Comparison of ENCODE assay signal across 23 cellular contexts in genomic region chr20:36775826-36776225, GRCh38. TPM values are rescaled to one million over a fixed set of nuclear protein-coding genes. Genes with fewer than 3 reads are reported as not detected.
DNase-seq lines count a peak whose midpoint lies in the region; ATAC-seq, FAIRE-seq and TF ChIP-seq lines count a peak whose summit lies in the region.
"Had no signal": no experiment of that assay in that cellular context is flagged by ENCODE, and none has a peak within 500 bp of the region (broad histone marks: within the 10 kb centered on the region; RNA-seq: fewer than 3 reads in every experiment).

No MANE protein-coding gene starts in this region.

- H3K18ac ChIP-seq in IMR-90 (ENCODE audit: low read depth, low read length) (no peak overlapping the region), H1 (ENCODE audit: extremely low read depth, low read length) (no peak overlapping the region)

- peaks cover under 1% of the 10 kb centered on the region; the same call in 1 of the 2 replicates for H3K36me3 ChIP-seq in IMR-90 (ENCODE audit: control insufficient read depth, insufficient read depth, low read length)
- peaks cover 0 to 4% (median under 1%) of the 10 kb centered on the region in 4 experiments; a peak in 4 of 8 replicates for H3K36me3 ChIP-seq in H1 (ENCODE audit: control insufficient read depth in 2 of 4, insufficient read depth in 4 of 4, low read length in 3 of 4)
- H3K36me3 ChIP-seq in left lung: no peaks in the 10 kb centered on the region
- H3K36me3 ChIP-seq: ovary, vagina had no signal

- FAIRE-seq in H1 (lab: Jason Lieb, UNC): no peak
- FAIRE-seq: keratinocyte had no signal

- WGBS in IMR-90 (ENCODE audit: extremely low coverage in 2 of 2, insufficient read length in 1 of 2), 2 experiments: 75% methylated on average over 1 of the region's 3 CpGs; no CpG with 5 or more reads in 1 of the 2 experiments
- WGBS in H1 (ENCODE audit: extremely low coverage in 1 of 2, insufficient coverage in 1 of 2, insufficient read length in 1 of 2, insufficient replicate concordance in 2 of 2, low coverage in 1 of 2, low lambda C conversion rate in 2 of 2, missing lambda C conversion rate in 1 of 2), 2 experiments: 94% methylated on average over 3 of the region's 3 CpGs; no CpG with 5 or more reads in 1 of the 2 experiments

- H2AK5ac ChIP-seq in IMR-90 (ENCODE audit: low read depth, low read length) (no peak overlapping the region), H1 (ENCODE audit: low read depth, low read length) (no peak overlapping the region)

- intact Hi-C loops in CD4-positive, alpha-beta T cell (cut with DNase I, micrococcal nuclease): loop anchor here (2.0 kb wide), 2 partner anchors 315 to 321 kb away; no protein-coding TSS in a partner anchor
- intact Hi-C loops in IMR-90 (cut with micrococcal nuclease): no loop called here
- intact Hi-C loops in left lung (cut with DNase I): no loop called here

- peaks cover 4 to 15% of the 10 kb centered on the region in 2 experiments; a peak in 3 of 4 replicates for H3K79me1 ChIP-seq in IMR-90 (ENCODE audit: low read depth in 1 of 2, low read length in 2 of 2)
- peaks cover 4% of the 10 kb centered on the region; the same call in 1 of the 2 replicates for H3K79me1 ChIP-seq in H1 (ENCODE audit: low read depth, low read length)

- H4K5ac ChIP-seq in IMR-90 (ENCODE audit: low read depth, low read length) (no peak overlapping the region), H1 (ENCODE audit: insufficient read length, low read depth, low read length) (no peak overlapping the region)

- no peak overlapping the region for H3K9ac ChIP-seq in IMR-90 (ENCODE audit: low read depth, low read length)
- no peak overlapping the region for H3K9ac ChIP-seq in H1 (replicated peaks in 1 of 4; ENCODE audit: extremely low read depth in 1 of 4, low read depth in 3 of 4, low read length in 3 of 4)
- H3K9ac ChIP-seq: KMS-11 had no signal

- no peaks in the 10 kb centered on the region for H3K9me3 Mint-ChIP-seq in CD4-positive, alpha-beta T cell
- H3K9me3 Mint-ChIP-seq in progenitor cell of endocrine pancreas (ENCODE audit: low read depth): no peaks in the 10 kb centered on the region

- BruUV-seq in IMR-90 (replicated peaks; lab: Mats Ljungman, UMichigan): no TSS peak

- H2BK20ac ChIP-seq in IMR-90 (ENCODE audit: low read depth, low read length) (no peak overlapping the region), H1 (ENCODE audit: low read length) (no peak overlapping the region)

- TF ChIP-seq RAD21 in IMR-90 (IDR thresholded peaks at IDR 0.05; ENCODE audit: low read length): no peak
- no peak for TF ChIP-seq RAD21 in H1 (IDR thresholded peaks at IDR 0.05 in 1 of 2, conservative IDR thresholded peaks at IDR 0.05 in 1 of 2; ENCODE audit: low read depth in 2 of 2, low read length in 2 of 2)

- H2BK120ac ChIP-seq in IMR-90 (ENCODE audit: low read depth, low read length) (no peak overlapping the region), H1 (replicated peaks; ENCODE audit: low read depth, low read length) (no peak overlapping the region)

- dilution Hi-C loops in IMR-90 (cut with HindIII; ENCODE audit: low sequenced_read_pairs, unreplicated experiment): no loop called here

- no peak overlapping the region for H4K8ac ChIP-seq in IMR-90 (ENCODE audit: low read depth in 2 of 2, low read length in 2 of 2)
- no peak overlapping the region for H4K8ac ChIP-seq in H1 (ENCODE audit: extremely low read depth, insufficient read depth, low read length)

- no peaks in the 10 kb centered on the region for H3K9me3 ChIP-seq in CD4-positive, alpha-beta T cell (ENCODE audit: control insufficient read depth, low read length)
- H3K9me3 ChIP-seq in IMR-90 (ENCODE audit: control insufficient read depth, insufficient read depth, low read length) (no peaks in the 10 kb centered on the region), H1 (ENCODE audit: insufficient read depth in 2 of 2, low read depth in 1 of 2, low read length in 1 of 2) (no peaks in the 10 kb centered on the region; a peak in 1 of 4 replicates), left lung (no peaks in the 10 kb centered on the region)
- H3K9me3 ChIP-seq: ovary, vagina had no signal

- H3K79me2 ChIP-seq in H1 (ENCODE audit: control insufficient read depth in 1 of 2, insufficient read depth in 2 of 2, low read length in 2 of 2): peaks cover 0 to 6% of the 10 kb centered on the region in 2 experiments; a peak in 1 of 4 replicates

- H3K23ac ChIP-seq in IMR-90 (ENCODE audit: low read depth, low read length) (no peak overlapping the region), H1 (ENCODE audit: insufficient read length) (no peak overlapping the region)

- no peaks in the 10 kb centered on the region for H4K20me1 ChIP-seq in IMR-90 (ENCODE audit: insufficient read depth, low read length)
- H4K20me1 ChIP-seq in H1 (replicated peaks in 1 of 2; ENCODE audit: control insufficient read depth in 1 of 2, insufficient read depth in 2 of 2, low read length in 2 of 2): no peaks in the 10 kb centered on the region

- CTCF ChIA-PET in CD4-positive, alpha-beta T cell (lab: Charles Lee): interaction anchor here (0.7 to 1.4 kb wide), 3 partner anchors 22 to 143 kb away, joined by 3 to 5 read pairs (median 3); no protein-coding TSS in a partner anchor
- CTCF ChIA-PET in IMR-90 (lab: Yijun Ruan, JAX) (no interaction called here), H1 (lab: Charles Lee; ENCODE audit: partially characterized antibody) (interaction anchor here (1.4 to 2.8 kb wide), 3 partner anchors 13 to 132 kb away, joined by 3 to 9 read pairs (median 4); no protein-coding TSS in a partner anchor), GM10248 (lab: Yijun Ruan, JAX) (interaction anchor here (1.1 to 1.7 kb wide), 3 partner anchors 10 to 111 kb away, joined by 3 to 8 read pairs (median 3); no protein-coding TSS in a partner anchor)

- H3K14ac ChIP-seq in IMR-90 (replicated peaks; ENCODE audit: low read depth, low read length) (no peak overlapping the region), H1 (ENCODE audit: insufficient read length) (no peak overlapping the region)

- no peak overlapping the region for H3K27ac ChIP-seq in CD4-positive, alpha-beta T cell (ENCODE audit: low read depth, low read length)
- H3K27ac ChIP-seq in IMR-90 (ENCODE audit: insufficient read depth, low read length) (no peak overlapping the region), H1 (ENCODE audit: low read depth, low read length) (no peak overlapping the region), left lung (no peak overlapping the region)
- H3K27ac ChIP-seq: KMS-11 had no signal

- TF ChIP-seq POLR2A in IMR-90 (IDR thresholded peaks at IDR 0.05; ENCODE audit: low read depth, low read length): no peak
- TF ChIP-seq POLR2A in H1 (IDR thresholded peaks at IDR 0.05; ENCODE audit: control extremely low read depth in 1 of 2, low read depth in 2 of 2, low read length in 2 of 2): no peak

- no peak for TF ChIP-seq EP300 in H1 (IDR thresholded peaks at IDR 0.05; ENCODE audit: borderline replicate concordance in 1 of 2, low read depth in 2 of 2, low read length in 2 of 2)

- POLR2A ChIA-PET in CD4-positive, alpha-beta T cell (lab: Charles Lee): no interaction called here
- POLR2A ChIA-PET in IMR-90 (lab: Charles Lee; ENCODE audit: unreplicated experiment): no interaction called here
- POLR2A ChIA-PET in H1 (lab: Charles Lee; ENCODE audit: partially characterized antibody): no interaction called here
- POLR2A ChIA-PET in GM10248 (lab: Yijun Ruan, JAX): no interaction called here

- peaks cover 8% of the 10 kb centered on the region for H3K23me2 ChIP-seq in H1 (ENCODE audit: low read depth, low read length)

- H2BK12ac ChIP-seq in H1 (ENCODE audit: low read depth, low read length): 0 out of 2 replicates have a peak overlapping the region, but pooled peaks have one; percentile 9

- H3K4ac ChIP-seq in IMR-90 (ENCODE audit: low read depth, low read length) (no peak overlapping the region; the same call in 1 of the 2 replicates), H1 (replicated peaks; ENCODE audit: insufficient read length, low read depth, low read length) (no peak overlapping the region)

- H3K27me3 Mint-ChIP-seq in CD4-positive, alpha-beta T cell: no peaks in the 10 kb centered on the region
- no peaks in the 10 kb centered on the region for H3K27me3 Mint-ChIP-seq in progenitor cell of endocrine pancreas
- H3K27me3 Mint-ChIP-seq: activated CD4-positive, alpha-beta T cell treated with anti-CD3 and anti-CD28 coated beads for 36 hours had no signal

- peaks cover 10% of the 10 kb centered on the region for H3K36me3 Mint-ChIP-seq in CD4-positive, alpha-beta T cell (ENCODE audit: low read depth)
- no peaks in the 10 kb centered on the region for H3K36me3 Mint-ChIP-seq in progenitor cell of endocrine pancreas (ENCODE audit: insufficient read depth)

- no peak for TF ChIP-seq CTCF in CD4-positive, alpha-beta T cell (IDR thresholded peaks at IDR 0.05)
- TF ChIP-seq CTCF in IMR-90 (conservative IDR thresholded peaks at IDR 0.05; ENCODE audit: low read depth, low read length): no peak
- no peak for TF ChIP-seq CTCF in H1 (IDR thresholded peaks at IDR 0.05; ENCODE audit: control extremely low read depth in 1 of 3, insufficient read depth in 1 of 3, low read depth in 1 of 3, low read length in 3 of 3)
- TF ChIP-seq CTCF in progenitor cell of endocrine pancreas (IDR thresholded peaks at IDR 0.05; ENCODE audit: unreplicated experiment): no peak
- no peak for TF ChIP-seq CTCF in GM10248 (IDR thresholded peaks at IDR 0.05; ENCODE audit: control extremely low read depth, extremely low read depth, low read depth, missing control alignments)
- TF ChIP-seq CTCF in left lung (IDR thresholded peaks at IDR 0.05): no peak

- H2AFZ ChIP-seq in IMR-90 (replicated peaks; ENCODE audit: low read length, poor library complexity) (no peak overlapping the region), H1 (ENCODE audit: low read length) (no peak overlapping the region)

- in situ Hi-C loops in IMR-90 (cut with MboI; ENCODE audit: low sequenced_read_pairs): no loop called here

- H3K4me2 ChIP-seq in IMR-90 (ENCODE audit: low read depth, low read length) (no peak overlapping the region), H1 (ENCODE audit: insufficient read depth in 1 of 2, low read depth in 2 of 2, low read length in 2 of 2) (no peak overlapping the region)
- H3K4me2 ChIP-seq: KMS-11 had no signal

- H3K4me1 ChIP-seq in IMR-90 (ENCODE audit: control insufficient read depth, insufficient read depth, low read length) (0 out of 2 replicates have a peak, but pooled peaks cover 2% of the 10 kb centered on the region), H1 (replicated peaks in 1 of 4; ENCODE audit: control insufficient read depth in 3 of 4, insufficient read depth in 4 of 4, low read length in 3 of 4) (peaks cover 0 to 7% (median 1%) of the 10 kb centered on the region in 4 experiments; a peak in 3 of 7 replicates), left lung (peaks cover 11 to 21% of the 10 kb centered on the region in 2 donors)

- peak overlapping the region; percentile 74 for H3K4me3 Mint-ChIP-seq in CD4-positive, alpha-beta T cell
- no peak overlapping the region for H3K4me3 Mint-ChIP-seq in progenitor cell of endocrine pancreas (ENCODE audit: low read depth)
- H3K4me3 Mint-ChIP-seq: activated CD4-positive, alpha-beta T cell treated with anti-CD3 and anti-CD28 coated beads for 36 hours had no signal

- H3K9me1 ChIP-seq in IMR-90 (ENCODE audit: insufficient read depth, low read length): no peaks in the 10 kb centered on the region; the same call in 1 of the 2 replicates

- no peaks in the 10 kb centered on the region for H3K27me3 ChIP-seq in CD4-positive, alpha-beta T cell (ENCODE audit: control insufficient read depth, insufficient read depth, low read length)
- H3K27me3 ChIP-seq in IMR-90 (ENCODE audit: control insufficient read depth, insufficient read depth, low read length): no peaks in the 10 kb centered on the region
- H3K27me3 ChIP-seq in H1 (replicated peaks in 1 of 4; ENCODE audit: control insufficient read depth in 3 of 4, extremely low read depth in 1 of 4, insufficient read depth in 3 of 4, low read length in 3 of 4): no peaks in the 10 kb centered on the region
- no peaks in the 10 kb centered on the region for H3K27me3 ChIP-seq in left lung
- H3K27me3 ChIP-seq: ovary, vagina had no signal

- DNase-seq in CD4-positive, alpha-beta T cell: no peak
- no peak for DNase-seq in IMR-90
- no peak for DNase-seq in H1 (ENCODE audit: low read depth in 1 of 2, low spot score in 2 of 2)
- no peak for DNase-seq in progenitor cell of endocrine pancreas (ENCODE audit: low spot score, unreplicated experiment)
- no peak for DNase-seq in stimulated activated CD4-positive, alpha-beta T cell treated with anti-CD3 and anti-CD28 coated beads, Interleukin-15, amount 100 ng/mL, for 24 hours
- DNase-seq in GM10248 (ENCODE audit: extremely low spot score): no peak
- no peak for DNase-seq in left lung
- DNase-seq: activated CD4-positive, alpha-beta T cell treated with anti-CD3 and anti-CD28 coated beads for 36 hours; activated gamma-delta T cell; AML-193; cerebellar nuclear complex; DMS 273 treated with DMSO at 0.1 percent for 48 hours; GF-D8; hippocampal formation; NCI-H1436; NCI-H2171 treated with DMSO at 0.1 percent for 48 hours; NCI-H748 treated with DMSO at 0.1 percent for 48 hours; ovary; stimulated activated CD4-positive, alpha-beta T cell treated with anti-CD3 and anti-CD28 coated beads, Interleukin-1b, Interleukin-23, amount 100 ng/mL, for 48 hours; T1000 had no signal

- H3K4me3 ChIP-seq in IMR-90 (ENCODE audit: insufficient read depth, low read depth, low read length): no peak overlapping the region
- no peak overlapping the region for H3K4me3 ChIP-seq in H1 (ENCODE audit: extremely low read depth in 1 of 4, insufficient read depth in 2 of 4, low read depth in 3 of 4, low read length in 4 of 4)
- H3K4me3 ChIP-seq in left lung: no peak overlapping the region
- H3K4me3 ChIP-seq: ovary, vagina had no signal

- no peak overlapping the region for H4K91ac ChIP-seq in IMR-90 (ENCODE audit: insufficient read depth, low read depth, low read length)
- H4K91ac ChIP-seq in H1 (replicated peaks; ENCODE audit: insufficient read length, low read length): no peak overlapping the region

- H2BK15ac ChIP-seq in IMR-90 (ENCODE audit: low read depth, low read length) (no peak overlapping the region), H1 (ENCODE audit: low read length) (0 out of 2 replicates have a peak overlapping the region, but pooled peaks have one; percentile 8)

- H2AK9ac ChIP-seq in IMR-90 (replicated peaks; ENCODE audit: low read depth, low read length, poor library complexity): peak overlapping the region; percentile 4

- H2BK5ac ChIP-seq in IMR-90 (ENCODE audit: low read depth, low read length, poor library complexity, severe bottlenecking) (no peak overlapping the region), H1 (ENCODE audit: low read depth, low read length) (no peak overlapping the region)

- H3K56ac ChIP-seq in IMR-90 (ENCODE audit: extremely low read depth, insufficient read depth, low read length): no peak overlapping the region
- no peak overlapping the region for H3K56ac ChIP-seq in H1 (replicated peaks; ENCODE audit: insufficient read length, low read depth, low read length)

- ATAC-seq in CD4-positive, alpha-beta T cell (ENCODE audit: poor library complexity): no peak
- ATAC-seq in IMR-90 (ENCODE audit: low read depth): no peak
- ATAC-seq in left lung: no peak
- ATAC-seq: activated CD4-positive, alpha-beta T cell treated with anti-CD3 and anti-CD28 coated beads for 36 hours had no signal

- H3K27ac Mint-ChIP-seq in CD4-positive, alpha-beta T cell: peak overlapping the region; percentile 27
- H3K27ac Mint-ChIP-seq in progenitor cell of endocrine pancreas: peak overlapping the region; percentile 5
- H3K27ac Mint-ChIP-seq: activated CD4-positive, alpha-beta T cell treated with anti-CD3 and anti-CD28 coated beads for 36 hours had no signal

- H3K4me1 Mint-ChIP-seq in CD4-positive, alpha-beta T cell (ENCODE audit: low read depth): peaks cover 20% of the 10 kb centered on the region
- H3K4me1 Mint-ChIP-seq in progenitor cell of endocrine pancreas (ENCODE audit: low read depth): peaks cover 7% of the 10 kb centered on the region

RNA-seq across cellular contexts. Expression of gene DSN1, which starts 2.3 kb away (rescaled TPM):
- 10 to 100 TPM; 10.5 to 14.3 TPM for total RNA-seq in CD4-positive, alpha-beta T cell
- total RNA-seq in IMR-90 (2012; rRNA removed) (16.3 and 18.3 TPM in 2 replicates), progenitor cell of endocrine pancreas (15.1 and 17.5 TPM in 2 replicates), left lung (10 to 100 TPM; 14.5 to 16.6 TPM)
- polyA plus RNA-seq in IMR-90 (2012; rRNA removed) (9.4 and 10.5 TPM in 2 replicates), H1 (2011; rRNA removed) (8.5 and 12.0 TPM in 2 replicates)
- 2.9 and 5.5 TPM in 2 replicates for polyA plus RNA-seq in IMR-90 (2012; cell fraction: cytosol; rRNA removed)
- 3.2 and 10.1 TPM in 2 replicates for polyA plus RNA-seq in IMR-90 (2012; cell fraction: nucleus; rRNA removed; ENCODE audit: low replicate concordance)
- total RNA-seq in H1 (2021; fragmentation: NEBNext Ultra II Directional; extraction: Animal tissue kit (Norgen Biotek cat#: 25700)): 24.8 and 26.2 TPM in 2 replicates
- 17.9 TPM for polyA plus RNA-seq in H1 (2011; cell fraction: cytosol; rRNA removed)
- 6.3 TPM for polyA plus RNA-seq in H1 (2011; cell fraction: nucleus; rRNA removed)
- polyA plus RNA-seq in H1 (2012, experiment 1 of 2): 19.0 to 25.1 TPM (median 20.4 TPM) in 4 replicates
- 3.8 TPM for polyA plus RNA-seq in H1 (2012, experiment 2 of 2)
- 20.9 TPM for polyA plus RNA-seq in H1 (2013, experiment 1 of 2)
- polyA plus RNA-seq in H1 (2013, experiment 2 of 2): 20.6 TPM
- 13.6 and 14.7 TPM in 2 replicates for polyA minus RNA-seq in H1 (2011; rRNA and poly(A)+ RNA removed)
- 10.3 TPM for polyA minus RNA-seq in H1 (2011; cell fraction: cytosol; rRNA and poly(A)+ RNA removed)
- 11.6 TPM for polyA minus RNA-seq in H1 (2011; cell fraction: nucleus; rRNA and poly(A)+ RNA removed)

RNA-seq across cellular contexts. Expression of gene NDRG3, which starts 29.9 kb away (rescaled TPM):
- total RNA-seq in CD4-positive, alpha-beta T cell: 10 to 100 TPM; 17.3 to 17.5 TPM
- total RNA-seq in IMR-90 (2012; rRNA removed): 31.9 and 34.2 TPM in 2 replicates
- polyA plus RNA-seq in IMR-90 (2012; rRNA removed): 22.0 and 24.8 TPM in 2 replicates
- polyA plus RNA-seq in IMR-90 (2012; cell fraction: cytosol; rRNA removed): 12.3 and 14.3 TPM in 2 replicates
- 6.6 and 23.1 TPM in 2 replicates for polyA plus RNA-seq in IMR-90 (2012; cell fraction: nucleus; rRNA removed; ENCODE audit: low replicate concordance)
- total RNA-seq in H1 (2021; fragmentation: NEBNext Ultra II Directional; extraction: Animal tissue kit (Norgen Biotek cat#: 25700)): 32.3 and 32.5 TPM in 2 replicates
- 19.8 and 25.7 TPM in 2 replicates for polyA plus RNA-seq in H1 (2011; rRNA removed)
- polyA plus RNA-seq in H1 (2011; cell fraction: cytosol; rRNA removed): 21.6 TPM
- 17.9 TPM for polyA plus RNA-seq in H1 (2011; cell fraction: nucleus; rRNA removed)
- polyA plus RNA-seq in H1 (2012, experiment 1 of 2): 23.5 to 31.3 TPM (median 28.1 TPM) in 4 replicates
- polyA plus RNA-seq in H1 (2012, experiment 2 of 2): 20.1 TPM
- 15.8 TPM for polyA plus RNA-seq in H1 (2013, experiment 1 of 2)
- polyA plus RNA-seq in H1 (2013, experiment 2 of 2): 15.9 TPM
- polyA minus RNA-seq in H1 (2011; rRNA and poly(A)+ RNA removed): 33.9 and 45.1 TPM in 2 replicates
- 18.4 TPM for polyA minus RNA-seq in H1 (2011; cell fraction: cytosol; rRNA and poly(A)+ RNA removed)
- 16.9 TPM for polyA minus RNA-seq in H1 (2011; cell fraction: nucleus; rRNA and poly(A)+ RNA removed)
- total RNA-seq in progenitor cell of endocrine pancreas: 24.7 and 25.6 TPM in 2 replicates
- total RNA-seq in left lung: 10 to 100 TPM; 28.6 to 37.9 TPM

Comparison
In these comparisons a context has a peak if more than half of its experiments do, and no peak if none do; other contexts are left out.
1. intact Hi-C loops: an anchor here in CD4-positive, alpha-beta T cell (2.0 kb wide); none called in IMR-90 and left lung.